Comparison of ENCODE assay signal across 11 cellular contexts in the genomic region with DNA sequence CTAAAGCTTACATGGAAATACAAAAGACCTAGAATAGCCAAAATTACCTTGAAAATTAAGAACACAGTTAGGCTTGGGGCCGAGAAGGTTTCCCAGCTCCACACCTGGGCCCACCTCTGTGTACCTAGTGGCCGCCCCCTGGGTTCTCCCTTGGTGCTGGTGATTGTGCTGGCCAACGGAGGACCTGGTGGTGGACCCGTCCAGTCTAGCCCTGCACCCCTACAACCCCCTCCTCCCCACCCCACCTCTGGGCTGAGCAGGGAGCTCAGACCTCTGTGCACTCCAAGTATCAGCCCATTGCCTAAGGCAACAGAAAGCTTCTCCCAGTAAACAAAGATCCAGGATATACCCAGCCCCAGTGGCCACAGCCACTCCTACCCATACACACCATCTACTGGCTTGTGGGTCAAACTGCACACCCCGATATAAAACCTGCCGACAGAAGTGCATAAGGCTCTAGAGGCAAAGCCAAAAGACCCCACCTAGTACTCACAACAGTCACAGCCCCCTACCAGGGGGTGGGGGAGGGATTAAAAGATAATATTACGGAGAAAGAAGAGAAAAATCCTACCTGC.
DNase-seq lines count a peak whose midpoint lies in the region; ATAC-seq and TF ChIP-seq lines count a peak whose summit lies in the region.
"Had no signal": no experiment of that assay in that cellular context is flagged by ENCODE, and none has a peak within 500 bp of the region (broad histone marks: within the 10 kb centered on the region; RNA-seq: fewer than 3 reads in every experiment).

No MANE protein-coding gene starts in this region.

- CTCF ChIA-PET in HCT116 (lab: Charles Lee) = no interaction called here

- H2AFZ ChIP-seq in HCT116 (ENCODE audit: low read depth, low read length, poor library complexity, severe bottlenecking) = no peak overlapping the region

- no TSS peak for BruUV-seq in HCT116 (replicated peaks; lab: Mats Ljungman, UMichigan)

- H3K4me3 ChIP-seq in HCT116 (replicated peaks in 1 of 2; ENCODE audit: low read depth in 1 of 2, low read length in 2 of 2) (no peak overlapping the region), astrocyte of the spinal cord (ENCODE audit: low read depth, low read length) (no peak overlapping the region), left lung (no peak overlapping the region)
- H3K4me3 ChIP-seq: suprapubic skin had no signal

- H3K27ac ChIP-seq in HCT116 (ENCODE audit: low read depth, low read length) (no peak overlapping the region), left lung (no peak overlapping the region)
- H3K27ac ChIP-seq: RWPE1, suprapubic skin had no signal

- peak; percentile 40 for TF ChIP-seq RAD21 in HCT116 (IDR thresholded peaks at IDR 0.05; ENCODE audit: low read depth)

- RAD21 ChIA-PET in HCT116 (lab: Charles Lee; ENCODE audit: low non-redundant PET in 1 of 2, low total read pairs in 2 of 2, uncharacterized antibody in 2 of 2, unreplicated experiment in 2 of 2) = no interaction called here

- H3K9me3 ChIP-seq in HCT116 (ENCODE audit: control insufficient read depth in 1 of 2, insufficient read depth in 1 of 2, low read depth in 1 of 2, low read length in 2 of 2) = peaks cover 4 to 6% of the 10 kb centered on the region in 2 experiments; a peak in 1 of 4 replicates
- peaks cover 0 to 20% of the 10 kb centered on the region in 2 donors for H3K9me3 ChIP-seq in left lung
- H3K9me3 ChIP-seq: suprapubic skin had no signal

- TF ChIP-seq POLR2A in HCT116 (IDR thresholded peaks at IDR 0.05; ENCODE audit: borderline replicate concordance, extremely low read depth, insufficient read depth, insufficient read length) = no peak

- intact Hi-C loops in HCT116 (cut with micrococcal nuclease) = no loop called here
- intact Hi-C loops in left lung (cut with DNase I) = no loop called here

- no peaks in the 10 kb centered on the region for H3K79me2 ChIP-seq in HCT116 (ENCODE audit: insufficient read depth, low read length)

- DNase-seq in AG20443 (ENCODE audit: low spot score) (peak; percentile 57), HCT116 (ENCODE audit: low read depth, low spot score) (no peak), astrocyte of the spinal cord (ENCODE audit: low read depth, low spot score) (peak; percentile 24), left lung (no peak)
- no peak for DNase-seq in stimulated activated naive CD4-positive, alpha-beta T cell treated with Interleukin-2 at 50 U/mL for 16 hours (lab: John Stamatoyannopoulos, UW)
- DNase-seq: left colon had no signal

- H3K4me1 ChIP-seq in HCT116 (ENCODE audit: control insufficient read depth in 1 of 2, insufficient read depth in 2 of 2, low read length in 2 of 2) (no peaks in the 10 kb centered on the region), left lung (no peaks in the 10 kb centered on the region)
- H3K4me1 ChIP-seq: suprapubic skin had no signal

- H4K20me1 ChIP-seq in HCT116 (ENCODE audit: insufficient read depth) = no peaks in the 10 kb centered on the region

- no peaks in the 10 kb centered on the region for H3K9me2 ChIP-seq in HCT116 (ENCODE audit: insufficient read depth)

- H3K9ac ChIP-seq in HCT116 (ENCODE audit: low read length) = no peak overlapping the region

- H3K27me3 ChIP-seq in HCT116 (ENCODE audit: insufficient read depth, low read length) (no peaks in the 10 kb centered on the region), left lung (no peaks in the 10 kb centered on the region)
- H3K27me3 ChIP-seq: suprapubic skin had no signal

- peak in 2 of 3 experiments; percentile 14 to 29; a peak in 3 of 6 replicates for TF ChIP-seq CTCF in HCT116 (IDR thresholded peaks at IDR 0.05 in 2 of 3, conservative IDR thresholded peaks at IDR 0.05 in 1 of 3; ENCODE audit: borderline replicate concordance in 1 of 3, insufficient read depth in 1 of 3, low read depth in 2 of 3, low read length in 2 of 3)
- TF ChIP-seq CTCF in astrocyte of the spinal cord (IDR thresholded peaks at IDR 0.05; ENCODE audit: low read depth, low read length) = peak; percentile 45
- no peak for TF ChIP-seq CTCF in left lung (IDR thresholded peaks at IDR 0.05)

- peak; percentile 68 for ATAC-seq in HCT116
- ATAC-seq in left lung = peak; percentile 28
- ATAC-seq in GM21529 (IDR thresholded peaks at IDR 0.05; ENCODE audit: unreplicated experiment) = no peak
- no peak for ATAC-seq in HG03280 (IDR thresholded peaks at IDR 0.05; ENCODE audit: unreplicated experiment)
- no peak for ATAC-seq in HG02884 (IDR thresholded peaks at IDR 0.05; ENCODE audit: unreplicated experiment)
- ATAC-seq: left colon had no signal

- H3K36me3 ChIP-seq in HCT116 (ENCODE audit: control insufficient read depth in 1 of 2, insufficient read depth in 2 of 2, low read length in 2 of 2) = no peaks in the 10 kb centered on the region
- peaks cover 0 to 3% of the 10 kb centered on the region in 2 donors for H3K36me3 ChIP-seq in left lung
- H3K36me3 ChIP-seq: suprapubic skin had no signal

- H3K4me2 ChIP-seq in HCT116 (ENCODE audit: low read length) = no peak overlapping the region

- in situ Hi-C loops in astrocyte of the spinal cord (cut with HindIII; ENCODE audit: low sequenced_read_pairs) = no loop called here

- POLR2A ChIA-PET in HCT116 (lab: Charles Lee) = no interaction called here

TF ChIP-seq in HCT116, 20 proteins besides CTCF, POLR2A, EP300 and RAD21:
- TF ChIP-seq, protein P1, sequence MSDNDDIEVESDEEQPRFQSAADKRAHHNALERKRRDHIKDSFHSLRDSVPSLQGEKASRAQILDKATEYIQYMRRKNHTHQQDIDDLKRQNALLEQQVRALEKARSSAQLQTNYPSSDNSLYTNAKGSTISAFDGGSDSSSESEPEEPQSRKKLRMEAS (IDR thresholded peaks at IDR 0.05) = no peak
- TF ChIP-seq REST (IDR thresholded peaks at IDR 0.05; ENCODE audit: low read depth) = no peak

Comparison
In these comparisons a context has a peak if more than half of its experiments do, and no peak if none do; other contexts are left out.
1. DNase-seq: peak in AG20443 (single experiment) and astrocyte of the spinal cord (single experiment); none in HCT116 (single experiment), left lung (0 of 2) and stimulated activated naive CD4-positive, alpha-beta T cell treated with Interleukin-2 at 50 U/mL for 16 hours (single experiment).
2. ATAC-seq: peak in HCT116 (single experiment) and left lung (single experiment); none in GM21529 (single experiment), HG03280 (single experiment) and HG02884 (single experiment).
3. CTCF ChIP-seq: peak in HCT116 (2 of 3) and astrocyte of the spinal cord (single experiment); none in left lung (0 of 2).